Comparison of ENCODE assay signal across 2 cellular contexts in genomic region chr9:120480707-120481106, GRCh38.
A peak's percentile ranks its signal among the peaks of the same experiment; 100 is the strongest.
TF ChIP-seq lines count a peak whose summit lies in the region.

No MANE protein-coding gene starts in this region.

TF ChIP-seq in SK-N-SH, 30 proteins besides CTCF, POLR2A, EP300 and RAD21:
- TF ChIP-seq PBX3 (IDR thresholded peaks at IDR 0.05) (peak; percentile 29; the same call in 1 of the 2 replicates), GATA2 (CRISPR knock-in tag; IDR thresholded peaks at IDR 0.05) (no peak)

TF ChIP-seq in SK-N-SH treated with all-trans-retinoic acid at 6 μM for 48 hours, 23 proteins besides CTCF, POLR2A, EP300 and RAD21 (continued from another document):
- no peak for TF ChIP-seq CREB5 (CRISPR knock-in tag; IDR thresholded peaks at IDR 0.05; ENCODE audit: low read depth)
- TF ChIP-seq BACH2 (CRISPR knock-in tag; IDR thresholded peaks at IDR 0.05; ENCODE audit: borderline replicate concordance) = no peak
- TF ChIP-seq TSHZ2 (CRISPR knock-in tag; IDR thresholded peaks at IDR 0.05) = no peak
- TF ChIP-seq ZNF70 (CRISPR knock-in tag; IDR thresholded peaks at IDR 0.05) = no peak
- no peak for TF ChIP-seq SNAI2 (CRISPR knock-in tag; IDR thresholded peaks at IDR 0.05)
- no peak for TF ChIP-seq ZNF8 (CRISPR knock-in tag; IDR thresholded peaks at IDR 0.05)
- no peak for TF ChIP-seq ZFP3 (CRISPR knock-in tag; IDR thresholded peaks at IDR 0.05)
- TF ChIP-seq ZFP30 (CRISPR knock-in tag; IDR thresholded peaks at IDR 0.05) = no peak
